ENCODE assay signal across 8 cellular contexts in genomic region chr20:47318027-47318595, GRCh38. TPM values are rescaled to one million over a fixed set of nuclear protein-coding genes. Genes with fewer than 3 reads are reported as not detected.
DNase-seq lines count a peak whose midpoint lies in the region; ATAC-seq and TF ChIP-seq lines count a peak whose summit lies in the region.

No MANE protein-coding gene starts in this region.

- peaks cover 81% of the 10 kb centered on the region for H3K4me1 Mint-ChIP-seq in osteocyte (ENCODE audit: unreplicated experiment)

- H3K4me3 ChIP-seq in H7 (ENCODE audit: insufficient read depth, low read depth, low read length), result peak overlapping the region; percentile 27; the same call in 1 of the 2 replicates
- H3K4me3 ChIP-seq in effector memory CD4-positive, alpha-beta T cell (ENCODE audit: insufficient read depth, low read depth, low read length, poor library complexity, severe bottlenecking), result no peak overlapping the region

- H3K9me3 Mint-ChIP-seq in osteocyte (ENCODE audit: unreplicated experiment), result no peaks in the 10 kb centered on the region

- no peaks in the 10 kb centered on the region for H3K27me3 Mint-ChIP-seq in osteocyte (ENCODE audit: unreplicated experiment)

- H3K27ac ChIP-seq in VCaP (peak overlapping the region; percentile 95), foreskin keratinocyte (peak overlapping the region; percentile 96)
- H3K27ac ChIP-seq in effector memory CD4-positive, alpha-beta T cell (ENCODE audit: insufficient read depth, low read length, poor library complexity, severe bottlenecking), result no peak overlapping the region

- DNase-seq in H7 (peak; percentile 63), foreskin keratinocyte (peak; percentile 59 to 76), osteocyte (ENCODE audit: extremely low spot score, unreplicated experiment) (no peak), NCI-H2196 (lab: John Stamatoyannopoulos, UW; ENCODE audit: unreplicated experiment) (no peak), NCI-H748 (lab: John Stamatoyannopoulos, UW; ENCODE audit: unreplicated experiment) (no peak)
- no peak for DNase-seq in effector memory CD4-positive, alpha-beta T cell
- DNase-seq in activated CD8-positive, alpha-beta memory T cell treated with anti-CD3 and anti-CD28 coated beads for 24 hours, result no peak

- H3K36me3 ChIP-seq in H7 (replicated peaks; ENCODE audit: control insufficient read depth, insufficient read depth, low read length), result no peaks in the 10 kb centered on the region
- no peaks in the 10 kb centered on the region for H3K36me3 ChIP-seq in effector memory CD4-positive, alpha-beta T cell (ENCODE audit: control insufficient read depth, insufficient read depth, low read length)

- ATAC-seq in foreskin keratinocyte, result no peak

- H3K36me3 Mint-ChIP-seq in osteocyte (ENCODE audit: unreplicated experiment), result no peaks in the 10 kb centered on the region

- peak overlapping the region; percentile 70 for H3K4me3 Mint-ChIP-seq in osteocyte (ENCODE audit: unreplicated experiment)

- H3K27me3 ChIP-seq in H7 (ENCODE audit: control insufficient read depth, insufficient read depth, low read length), result no peaks in the 10 kb centered on the region
- H3K27me3 ChIP-seq in foreskin keratinocyte, result no peaks in the 10 kb centered on the region
- no peaks in the 10 kb centered on the region for H3K27me3 ChIP-seq in effector memory CD4-positive, alpha-beta T cell (replicated peaks; ENCODE audit: control insufficient read depth, insufficient read depth, low read length, poor library complexity, severe bottlenecking)

- peak overlapping the region; percentile 99 for H3K27ac Mint-ChIP-seq in osteocyte (ENCODE audit: unreplicated experiment)

- peaks cover 53% of the 10 kb centered on the region for H3K4me1 ChIP-seq in foreskin keratinocyte
- peaks cover 21% of the 10 kb centered on the region for H3K4me1 ChIP-seq in effector memory CD4-positive, alpha-beta T cell (ENCODE audit: control insufficient read depth, insufficient read depth, low read length, poor library complexity, severe bottlenecking)

- no peaks in the 10 kb centered on the region for H3K9me3 ChIP-seq in effector memory CD4-positive, alpha-beta T cell (ENCODE audit: control insufficient read depth, low read length)

- no peak for TF ChIP-seq CTCF in VCaP (conservative IDR thresholded peaks at IDR 0.05)
- TF ChIP-seq CTCF in foreskin keratinocyte (conservative IDR thresholded peaks at IDR 0.05), result no peak
- TF ChIP-seq CTCF in osteocyte (IDR thresholded peaks at IDR 0.05), result no peak

RNA-seq across cellular contexts. Expression of gene ZMYND8, which starts 38.4 kb away (rescaled TPM):
- 28.1 and 36.2 TPM in 2 replicates for total RNA-seq in H7 (2014; rRNA removed; shearing (Covaris generic))
- total RNA-seq in foreskin keratinocyte, result 29.7 and 31.1 TPM in 2 replicates
- 7.9 and 9.1 TPM in 2 replicates for polyA plus RNA-seq in foreskin keratinocyte
- total RNA-seq in osteocyte, result 96.5 and 111 TPM in 2 replicates

Comparison
In these comparisons a context has a peak if more than half of its experiments do, and no peak if none do; other contexts are left out.
1. DNase-seq: peak in H7 (single experiment) and foreskin keratinocyte (2 of 2); none in osteocyte (single experiment), effector memory CD4-positive, alpha-beta T cell (0 of 3), NCI-H2196 (single experiment), activated CD8-positive, alpha-beta memory T cell treated with anti-CD3 and anti-CD28 coated beads for 24 hours (single experiment) and NCI-H748 (single experiment).